In genomic region chr2:175251425-175252041, GRCh38 we compare ENCODE assay signal across 8 cellular contexts.
A peak's percentile ranks its signal among the peaks of the same experiment; 100 is the strongest.
DNase-seq lines count a peak whose midpoint lies in the region; ATAC-seq and TF ChIP-seq lines count a peak whose summit lies in the region.

No MANE protein-coding gene starts in this region.

- peaks cover 0 to 1% of the 10 kb centered on the region in 2 donors for H3K4me1 Mint-ChIP-seq in stimulated activated naive B cell treated with anti-CD40 and anti-IgM and Interleukin-4, amounts not matched to agents 10 μg/mL and 1 μg/mL and 100 μg/mL, for 72 hours

- no peak overlapping the region for H3K4me3 Mint-ChIP-seq in stimulated activated naive B cell treated with anti-CD40 and anti-IgM and Interleukin-4, amounts not matched to agents 10 μg/mL and 1 μg/mL and 100 μg/mL, for 72 hours

- H3K27ac Mint-ChIP-seq in stimulated activated naive B cell treated with anti-CD40 and anti-IgM and Interleukin-4, amounts not matched to agents 10 μg/mL and 1 μg/mL and 100 μg/mL, for 72 hours = no peak overlapping the region

- TF ChIP-seq CTCF in GM12864 (IDR thresholded peaks at IDR 0.05; ENCODE audit: low read depth, low read length, missing control alignments) (peak; percentile 61), breast epithelium (IDR thresholded peaks at IDR 0.05) (peak in 2 of 3 donors; percentile 19 to 23)

- TF ChIP-seq POLR2A in breast epithelium (IDR thresholded peaks at IDR 0.05) = no peak

- DNase-seq in AG08396 (ENCODE audit: low spot score) (peak; percentile 53), GM12864 (ENCODE audit: low read depth) (no peak), NCI-H2227 treated with DMSO at 0.1 percent for 48 hours (lab: John Stamatoyannopoulos, UW) (peak; percentile 43), breast epithelium (ENCODE audit: low spot score in 2 of 2) (no peak), medulla oblongata (ENCODE audit: extremely low spot score) (peak; percentile 49)
- DNase-seq in central memory CD4-positive, alpha-beta T cell = no peak
- no peak for DNase-seq in stimulated activated naive B cell treated with anti-CD40 and anti-IgM and Interleukin-4, amounts not matched to agents 10 μg/mL and 1 μg/mL and 100 μg/mL, for 72 hours

- ATAC-seq in activated CD4-positive, CD25-positive, alpha-beta regulatory T cell treated with anti-CD3 and anti-CD28 coated beads, Interleukin-2, amount 50 U/mL, for 24 hours = no peak
- ATAC-seq in stimulated activated naive B cell treated with anti-CD40 and anti-IgM and Interleukin-4, amounts not matched to agents 10 μg/mL and 1 μg/mL and 100 μg/mL, for 72 hours (replicated peaks) = no peak

- peaks cover 0 to 5% of the 10 kb centered on the region in 2 donors for H3K27me3 ChIP-seq in breast epithelium

- no peaks in the 10 kb centered on the region for H3K36me3 Mint-ChIP-seq in stimulated activated naive B cell treated with anti-CD40 and anti-IgM and Interleukin-4, amounts not matched to agents 10 μg/mL and 1 μg/mL and 100 μg/mL, for 72 hours

- H3K4me3 ChIP-seq in GM12864 (ENCODE audit: low read depth, low read length) = no peak overlapping the region
- no peak overlapping the region for H3K4me3 ChIP-seq in breast epithelium

- H3K27ac ChIP-seq in breast epithelium = no peak overlapping the region

- intact Hi-C loops in breast epithelium (cut with DNase I; ENCODE audit: low total_unique reads) = loop anchor here (10.0 kb wide), 1 partner anchor 1067 kb away; no protein-coding TSS in a partner anchor

- peaks cover 0 to 5% of the 10 kb centered on the region in 2 donors for H3K9me3 Mint-ChIP-seq in stimulated activated naive B cell treated with anti-CD40 and anti-IgM and Interleukin-4, amounts not matched to agents 10 μg/mL and 1 μg/mL and 100 μg/mL, for 72 hours

- H3K9me3 ChIP-seq in breast epithelium = no peaks in the 10 kb centered on the region

- H3K36me3 ChIP-seq in breast epithelium = no peaks in the 10 kb centered on the region

- H3K27me3 Mint-ChIP-seq in stimulated activated naive B cell treated with anti-CD40 and anti-IgM and Interleukin-4, amounts not matched to agents 10 μg/mL and 1 μg/mL and 100 μg/mL, for 72 hours = peaks cover 20 to 38% of the 10 kb centered on the region in 2 donors

- no peaks in the 10 kb centered on the region for H3K4me1 ChIP-seq in breast epithelium

Comparison
In these comparisons a context has a peak if more than half of its experiments do, and no peak if none do; other contexts are left out.
1. DNase-seq: peak in AG08396 (single experiment), NCI-H2227 treated with DMSO at 0.1 percent for 48 hours (single experiment) and medulla oblongata (single experiment); none in GM12864 (single experiment), breast epithelium (0 of 2), central memory CD4-positive, alpha-beta T cell (single experiment) and stimulated activated naive B cell treated with anti-CD40 and anti-IgM and Interleukin-4, amounts not matched to agents 10 μg/mL and 1 μg/mL and 100 μg/mL, for 72 hours (single experiment).